8 cellular contexts compared by ENCODE assay signal in the genomic region with DNA sequence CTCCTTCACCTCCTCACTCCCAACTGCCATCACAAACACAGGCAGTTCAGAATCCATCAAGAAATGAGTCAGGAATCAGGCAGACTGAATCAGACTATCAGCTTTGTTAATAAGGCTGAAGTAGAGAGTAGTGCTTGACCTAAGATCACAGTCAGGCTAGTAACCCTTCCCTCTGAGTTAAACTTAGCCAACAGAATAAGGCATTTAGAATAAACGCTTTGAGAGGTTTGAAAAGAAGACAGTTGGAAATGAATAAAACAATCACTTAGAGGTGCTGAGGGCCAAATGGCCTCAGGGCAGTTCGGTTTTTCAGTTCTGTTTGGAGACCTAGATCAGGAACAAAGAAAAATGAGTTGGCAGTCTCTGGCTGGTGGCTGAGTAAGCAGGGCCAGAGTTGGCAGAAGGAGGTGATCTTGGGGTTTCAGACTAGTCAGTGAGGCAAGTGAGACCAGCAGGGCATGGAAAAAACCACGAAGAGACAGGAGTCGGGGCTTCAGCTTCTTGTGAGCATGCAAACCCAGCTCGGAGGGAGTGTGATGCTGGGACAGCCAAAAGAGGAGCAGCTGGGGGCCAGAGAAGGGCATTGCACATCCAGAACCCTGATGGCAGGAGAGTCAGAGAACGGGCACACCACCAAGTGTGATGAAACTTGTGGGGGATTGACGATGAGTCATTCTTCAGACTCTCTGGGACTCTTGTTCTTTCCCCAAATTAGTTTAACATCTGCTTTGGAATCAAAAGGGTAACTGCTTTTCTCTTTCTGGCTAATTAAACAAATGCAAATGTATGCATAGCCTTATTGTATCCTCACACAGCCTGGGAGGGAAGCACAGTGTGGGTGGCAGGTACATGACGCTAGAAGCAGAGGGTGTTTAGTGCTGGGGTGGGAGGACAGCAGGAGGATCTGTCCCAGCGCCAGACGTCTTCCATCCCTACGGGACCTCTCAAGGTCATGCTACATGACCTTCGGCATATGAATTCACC. TPM values are rescaled to one million over a fixed set of nuclear protein-coding genes. Genes with fewer than 3 reads are reported as not detected.
DNase-seq lines count a peak whose midpoint lies in the region; ATAC-seq and TF ChIP-seq lines count a peak whose summit lies in the region.

No MANE protein-coding gene starts in this region.

- no peak for TF ChIP-seq POLR2A in transverse colon (IDR thresholded peaks at IDR 0.05)

- intact Hi-C loops in mammary epithelial cell (cut with micrococcal nuclease) (loop anchor here (5.0 kb wide), 1 partner anchor 42 kb away; no protein-coding TSS in a partner anchor), lower lobe of right lung (cut with DNase I) (no loop called here), transverse colon (cut with DNase I; ENCODE audit: low total_unique reads) (no loop called here)

- no peaks in the 10 kb centered on the region for H4K20me1 ChIP-seq in mammary epithelial cell (ENCODE audit: insufficient read depth, low read length)

- in situ Hi-C loops in mammary epithelial cell (cut with MboI; ENCODE audit: low sequenced_read_pairs in 2 of 2) (no loop called here), transverse colon (cut with MboI; ENCODE audit: low pct_ligation_motif_present in 1 of 4, low pct_unique_long_range_greater_than_20kb in 1 of 4, low sequenced_read_pairs in 3 of 4) (no loop called here)

- H3K4me2 ChIP-seq in mammary epithelial cell (ENCODE audit: insufficient read depth, low read depth, low read length), result peak overlapping the region; percentile 69

- peak overlapping the region; percentile 74 for H3K27ac ChIP-seq in mammary epithelial cell (ENCODE audit: insufficient read depth, low read depth, low read length)
- H3K27ac ChIP-seq in lower lobe of right lung, result peak overlapping the region; percentile 58
- peak overlapping the region; percentile 50 to 75 (median 57) for H3K27ac ChIP-seq in transverse colon

- H3K79me2 ChIP-seq in mammary epithelial cell (ENCODE audit: insufficient read depth, low read length), result no peaks in the 10 kb centered on the region

- TF ChIP-seq EP300 in transverse colon (IDR thresholded peaks at IDR 0.05; ENCODE audit: low read depth), result no peak

- no peaks in the 10 kb centered on the region for H3K27me3 ChIP-seq in mammary epithelial cell (ENCODE audit: insufficient read depth, low read length)
- no peaks in the 10 kb centered on the region for H3K27me3 ChIP-seq in lower lobe of right lung (ENCODE audit: low read depth)
- H3K27me3 ChIP-seq in transverse colon, result no peaks in the 10 kb centered on the region

- peak; percentile 83 for DNase-seq in DMS 273 treated with DMSO at 0.1 percent for 48 hours (lab: John Stamatoyannopoulos, UW)
- DNase-seq in NCI-H446 treated with DMSO at 0.1 percent for 48 hours (lab: John Stamatoyannopoulos, UW), result peak; percentile 99
- DNase-seq in mammary epithelial cell, result peak; percentile 90
- peak; percentile 52 for DNase-seq in lower lobe of right lung
- DNase-seq in transverse colon, result peak; percentile 54

- no TSS peak for BruUV-seq in mammary epithelial cell (replicated peaks; lab: Mats Ljungman, UMichigan)

- peak overlapping the region; percentile 14 for H3K9ac ChIP-seq in mammary epithelial cell (ENCODE audit: insufficient read depth, low read length)

- peak; percentile 59 for ATAC-seq in GM21576 (IDR thresholded peaks at IDR 0.05; ENCODE audit: unreplicated experiment)
- peak; percentile 75 to 83 for ATAC-seq in lower lobe of right lung
- ATAC-seq in GM21619 (IDR thresholded peaks at IDR 0.05; ENCODE audit: unreplicated experiment), result no peak
- no peak for ATAC-seq in GM19455 (IDR thresholded peaks at IDR 0.05; ENCODE audit: unreplicated experiment)

- H3K4me1 ChIP-seq in mammary epithelial cell (ENCODE audit: insufficient read depth, low read length), result peaks cover 46% of the 10 kb centered on the region
- peaks cover 29% of the 10 kb centered on the region for H3K4me1 ChIP-seq in lower lobe of right lung
- H3K4me1 ChIP-seq in transverse colon, result peaks cover 0 to 26% (median 4%) of the 10 kb centered on the region in 4 donors

- H3K4me3 ChIP-seq in mammary epithelial cell (replicated peaks in 1 of 3; ENCODE audit: insufficient read depth in 1 of 3, low read depth in 2 of 3, low read length in 3 of 3), result peak overlapping the region in 2 of 3 experiments; percentile 4 to 5
- H3K4me3 ChIP-seq in lower lobe of right lung, result no peak overlapping the region
- no peak overlapping the region for H3K4me3 ChIP-seq in transverse colon

- peak overlapping the region; percentile 68 for H2AFZ ChIP-seq in mammary epithelial cell (ENCODE audit: low read depth, low read length)

- H3K36me3 ChIP-seq in mammary epithelial cell (ENCODE audit: insufficient read depth, low read length) (no peaks in the 10 kb centered on the region), lower lobe of right lung (no peaks in the 10 kb centered on the region), transverse colon (no peaks in the 10 kb centered on the region)

- CTCF ChIA-PET in mammary epithelial cell (lab: Charles Lee; ENCODE audit: low non-redundant PET), result no interaction called here

- H3K9me3 ChIP-seq in mammary epithelial cell (replicated peaks; ENCODE audit: insufficient read depth, low read length), result no peaks in the 10 kb centered on the region
- H3K9me3 ChIP-seq in lower lobe of right lung, result no peaks in the 10 kb centered on the region
- H3K9me3 ChIP-seq in transverse colon, result no peaks in the 10 kb centered on the region

- dilution Hi-C loops in mammary epithelial cell (cut with HindIII; ENCODE audit: low sequenced_read_pairs), result no loop called here

- WGBS in mammary epithelial cell (ENCODE audit: low coverage, missing lambda C conversion rate), result under 1% methylated on average over 10 of the region's 12 CpGs
- WGBS in transverse colon (ENCODE audit: low coverage in 1 of 2), 2 donors, result 59 to 64% methylated on average over 11 to 12 of the region's 12 CpGs

- no peak for TF ChIP-seq CTCF in mammary epithelial cell (conservative IDR thresholded peaks at IDR 0.05 in 1 of 2, IDR thresholded peaks at IDR 0.05 in 1 of 2; ENCODE audit: extremely low read depth in 1 of 2, insufficient read depth in 1 of 2, low read depth in 1 of 2, low read length in 2 of 2)
- no peak for TF ChIP-seq CTCF in lower lobe of right lung (IDR thresholded peaks at IDR 0.05)
- TF ChIP-seq CTCF in transverse colon (IDR thresholded peaks at IDR 0.05), result no peak

RNA-seq across cellular contexts. Expression of a gene that starts 54.8 kb away (rescaled TPM):
- total RNA-seq in mammary epithelial cell (100 to 1,000 TPM in 1 of 2 donors, 10 to 100 TPM in 1; 67.1 to 122 TPM), lower lobe of right lung (26.9 TPM), transverse colon (100 to 1,000 TPM; 117 to 141 (median 125) TPM)
- 27.4 TPM for polyA plus RNA-seq in mammary epithelial cell
- polyA minus RNA-seq in mammary epithelial cell, result 52.7 TPM

Comparison
In these comparisons a context has a peak if more than half of its experiments do, and no peak if none do; other contexts are left out.
1. ATAC-seq: peak in GM21576 (single experiment) and lower lobe of right lung (2 of 2); none in GM21619 (single experiment) and GM19455 (single experiment).
2. H3K4me3 ChIP-seq: peak in mammary epithelial cell (2 of 3); none in lower lobe of right lung (single experiment) and transverse colon (0 of 4).
3. Peak in every context shown above with its lines, with median percentiles within 50 percentile points of each other: DNase-seq and H3K27ac ChIP-seq.